Comparison of ENCODE assay signal across 17 cellular contexts in the genomic region with DNA sequence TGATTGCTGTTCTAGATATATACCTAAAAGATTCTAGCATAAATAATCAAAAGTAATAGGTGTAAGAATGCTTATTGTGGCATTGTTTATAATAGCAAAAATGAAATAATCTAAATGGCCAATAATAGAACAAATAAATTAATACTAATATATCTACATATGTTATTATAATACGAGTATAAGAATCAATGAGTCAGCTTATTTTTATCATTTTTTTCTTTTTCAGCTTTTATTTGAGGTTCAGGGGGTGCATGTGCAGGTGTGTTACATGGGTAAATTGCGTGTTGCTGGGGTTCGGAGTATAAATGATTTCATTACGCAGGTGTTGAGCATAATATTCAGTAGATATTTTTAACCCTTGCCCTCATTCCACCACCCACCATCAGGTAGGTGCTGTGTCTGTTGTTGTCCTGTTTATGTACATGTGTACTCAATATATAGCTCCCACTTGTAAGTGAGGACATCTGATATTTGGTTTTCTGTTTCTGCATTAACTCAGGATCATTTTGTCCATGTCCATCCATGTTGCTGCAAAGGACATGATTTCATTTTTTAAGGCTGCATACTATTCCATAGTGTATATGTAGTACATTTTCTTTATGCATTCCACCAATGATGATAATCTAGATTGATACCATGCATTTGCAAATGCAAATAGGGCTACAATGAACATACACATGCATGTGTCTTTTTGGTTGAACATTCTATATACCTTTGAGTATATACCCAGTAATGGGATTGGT.
A peak's percentile ranks its signal among the peaks of the same experiment; 100 is the strongest.
DNase-seq lines count a peak whose midpoint lies in the region; ATAC-seq, FAIRE-seq and TF ChIP-seq lines count a peak whose summit lies in the region.
"Had no signal": no experiment of that assay in that cellular context is flagged by ENCODE, and none has a peak within 500 bp of the region (broad histone marks: within the 10 kb centered on the region; RNA-seq: fewer than 3 reads in every experiment).

No MANE protein-coding gene starts in this region.

- TF ChIP-seq CTCF in MM.1S (IDR thresholded peaks at IDR 0.05; ENCODE audit: low read length): no peak

- H2AFZ ChIP-seq in MM.1S (ENCODE audit: low read length): no peak overlapping the region

- FAIRE-seq in GM12892 (lab: Jason Lieb, UNC): peak; percentile 73
- FAIRE-seq: A204.1, D721Med, HTR-8/SVneo had no signal

- TF ChIP-seq POLR2A in GM12892 (IDR thresholded peaks at IDR 0.05; ENCODE audit: low read depth, low read length): no peak

- DNase-seq in GM12892 (ENCODE audit: insufficient read length): no peak
- DNase-seq in MM.1S: no peak
- DNase-seq in RPMI8226: no peak
- no peak for DNase-seq in activated CD4-positive, CD25-positive, alpha-beta regulatory T cell (lab: John Stamatoyannopoulos, UW)
- DNase-seq in NCI-H1930 (lab: John Stamatoyannopoulos, UW): no peak
- DNase-seq: C1 segment of cervical spinal cord; CD4-positive, CD25-positive, alpha-beta regulatory T cell; CD8-positive, alpha-beta memory T cell; COR-L47; GOT3 had no signal

- H4K20me1 ChIP-seq in BLaER1 (no peaks in the 10 kb centered on the region), MM.1S (ENCODE audit: insufficient read depth, low read length) (no peaks in the 10 kb centered on the region)

- no peaks in the 10 kb centered on the region for H3K27me3 ChIP-seq in BLaER1
- no peaks in the 10 kb centered on the region for H3K27me3 ChIP-seq in MM.1S (replicated peaks; ENCODE audit: insufficient read depth, low read length)

- H3K4me3 ChIP-seq in BLaER1 (no peak overlapping the region), MM.1S (ENCODE audit: low read length) (no peak overlapping the region)
- H3K4me3 ChIP-seq: HAP-1 had no signal

- no peaks in the 10 kb centered on the region for H3F3A ChIP-seq in MM.1S (ENCODE audit: insufficient read depth, low read length)

- H3K4me2 ChIP-seq in BLaER1 (peak overlapping the region; percentile 75), MM.1S (ENCODE audit: low read depth, low read length) (peak overlapping the region; percentile 10; the same call in 1 of the 2 replicates)
- H3K4me2 ChIP-seq: KMS-11 had no signal

- H3K27ac ChIP-seq in BLaER1 (peak overlapping the region; percentile 18; the same call in 1 of the 2 replicates), MM.1S (ENCODE audit: low read length) (peak overlapping the region; percentile 39; the same call in 1 of the 2 replicates)
- H3K27ac ChIP-seq: KMS-11 had no signal

- H3K9ac ChIP-seq in BLaER1 (no peak overlapping the region), MM.1S (ENCODE audit: low read length) (no peak overlapping the region)
- H3K9ac ChIP-seq: KMS-11 had no signal

- peaks cover 29% of the 10 kb centered on the region for H3K9me3 ChIP-seq in BLaER1
- no peaks in the 10 kb centered on the region for H3K9me3 ChIP-seq in MM.1S (replicated peaks; ENCODE audit: insufficient read depth, low read length)
- H3K9me3 ChIP-seq: HAP-1 had no signal

- H3K4me1 ChIP-seq in BLaER1 (peaks cover 26% of the 10 kb centered on the region), MM.1S (ENCODE audit: low read length) (peaks cover 9% of the 10 kb centered on the region)
- H3K4me1 ChIP-seq: HAP-1 had no signal

- no peak for ATAC-seq in HG02852 (IDR thresholded peaks at IDR 0.05; ENCODE audit: unreplicated experiment)

- H3K36me3 ChIP-seq in BLaER1: no peaks in the 10 kb centered on the region
- no peaks in the 10 kb centered on the region for H3K36me3 ChIP-seq in MM.1S (replicated peaks; ENCODE audit: insufficient read depth, low read length)
- H3K36me3 ChIP-seq: HAP-1 had no signal

- H3K9me2 ChIP-seq in MM.1S (replicated peaks; ENCODE audit: insufficient read depth, low read length): no peaks in the 10 kb centered on the region

- no peaks in the 10 kb centered on the region for H3K79me2 ChIP-seq in MM.1S (ENCODE audit: low read length)
